In genomic region chr1:242120432-242120831, GRCh38 we compare ENCODE assay signal across 21 cellular contexts.
DNase-seq lines count a peak whose midpoint lies in the region; ATAC-seq and TF ChIP-seq lines count a peak whose summit lies in the region.
"Had no signal": no experiment of that assay in that cellular context is flagged by ENCODE, and none has a peak within 500 bp of the region (broad histone marks: within the 10 kb centered on the region; RNA-seq: fewer than 3 reads in every experiment).

No MANE protein-coding gene starts in this region.

- no peak for ATAC-seq in stimulated activated memory B cell treated with anti-CD40 and anti-IgM and Interleukin-4, amounts not matched to agents 10 μg/mL and 1 μg/mL and 100 μg/mL, for 72 hours
- no peak for ATAC-seq in HG03565 (IDR thresholded peaks at IDR 0.05; ENCODE audit: unreplicated experiment)

- H3K27me3 Mint-ChIP-seq in stimulated activated memory B cell treated with anti-CD40 and anti-IgM and Interleukin-4, amounts not matched to agents 10 μg/mL and 1 μg/mL and 100 μg/mL, for 72 hours, result no peaks in the 10 kb centered on the region
- H3K27me3 Mint-ChIP-seq: CD4-positive, alpha-beta memory T cell had no signal

- H3K79me2 ChIP-seq in Karpas-422 (ENCODE audit: low read length) (no peaks in the 10 kb centered on the region), PC-9 (ENCODE audit: low read depth) (no peaks in the 10 kb centered on the region)

- H3K4me3 Mint-ChIP-seq in stimulated activated memory B cell treated with anti-CD40 and anti-IgM and Interleukin-4, amounts not matched to agents 10 μg/mL and 1 μg/mL and 100 μg/mL, for 72 hours, result no peak overlapping the region
- H3K4me3 Mint-ChIP-seq: CD14-positive monocyte; CD4-positive, alpha-beta memory T cell; CD4-positive, CD25-positive, alpha-beta regulatory T cell; CD8-positive, alpha-beta memory T cell had no signal

- H3K9me2 ChIP-seq in Karpas-422 (replicated peaks; ENCODE audit: insufficient read depth, low read length) (no peaks in the 10 kb centered on the region), PC-9 (ENCODE audit: insufficient read depth) (no peaks in the 10 kb centered on the region)

- H3K4me1 Mint-ChIP-seq in stimulated activated memory B cell treated with anti-CD40 and anti-IgM and Interleukin-4, amounts not matched to agents 10 μg/mL and 1 μg/mL and 100 μg/mL, for 72 hours, result no peaks in the 10 kb centered on the region
- H3K4me1 Mint-ChIP-seq: CD14-positive monocyte; CD4-positive, alpha-beta memory T cell; CD4-positive, CD25-positive, alpha-beta regulatory T cell; CD8-positive, alpha-beta memory T cell had no signal

- H4K20me1 ChIP-seq in Karpas-422 (ENCODE audit: insufficient read depth, low read depth, low read length) (no peaks in the 10 kb centered on the region), PC-9 (ENCODE audit: insufficient read depth) (no peaks in the 10 kb centered on the region)
- H4K20me1 ChIP-seq: BLaER1 had no signal

- H2AFZ ChIP-seq in Karpas-422 (ENCODE audit: low read length) (no peak overlapping the region), PC-9 (no peak overlapping the region)

- H3K27ac ChIP-seq in Karpas-422 (ENCODE audit: low read length), result no peak overlapping the region
- H3K27ac ChIP-seq in PC-9, result no peak overlapping the region
- H3K27ac ChIP-seq: BLaER1 had no signal

- no peaks in the 10 kb centered on the region for H3K27me3 ChIP-seq in Karpas-422 (ENCODE audit: low read length)
- peaks cover 13% of the 10 kb centered on the region; the same call in 1 of the 2 replicates for H3K27me3 ChIP-seq in PC-9 (ENCODE audit: insufficient read depth, low read depth)
- H3K27me3 ChIP-seq: BE2C, BLaER1 had no signal

- TF ChIP-seq CTCF in PC-9 (conservative IDR thresholded peaks at IDR 0.05), result no peak

- POLR2A ChIA-PET in PC-9 (lab: Charles Lee; ENCODE audit: unreplicated experiment), result no interaction called here

- H3K36me3 Mint-ChIP-seq in stimulated activated memory B cell treated with anti-CD40 and anti-IgM and Interleukin-4, amounts not matched to agents 10 μg/mL and 1 μg/mL and 100 μg/mL, for 72 hours, result no peaks in the 10 kb centered on the region
- H3K36me3 Mint-ChIP-seq: CD14-positive monocyte; CD4-positive, alpha-beta memory T cell; CD4-positive, CD25-positive, alpha-beta regulatory T cell; CD8-positive, alpha-beta memory T cell had no signal

- H3K4me1 ChIP-seq in Karpas-422 (ENCODE audit: low read length), result no peaks in the 10 kb centered on the region
- H3K4me1 ChIP-seq in PC-9 (replicated peaks; ENCODE audit: insufficient read depth), result no peaks in the 10 kb centered on the region
- H3K4me1 ChIP-seq: BE2C, BLaER1, Caco-2 had no signal

- H3K36me3 ChIP-seq in Karpas-422 (ENCODE audit: insufficient read depth, low read length) (no peaks in the 10 kb centered on the region), PC-9 (ENCODE audit: low read depth) (no peaks in the 10 kb centered on the region)
- H3K36me3 ChIP-seq: BE2C, BLaER1 had no signal

- H3K4me2 ChIP-seq in Karpas-422 (ENCODE audit: low read depth, low read length, poor library complexity, severe bottlenecking), result no peak overlapping the region
- no peak overlapping the region for H3K4me2 ChIP-seq in PC-9
- H3K4me2 ChIP-seq: BLaER1 had no signal

- CTCF ChIA-PET in PC-9 (lab: Charles Lee), result no interaction called here

- H3K9ac ChIP-seq in Karpas-422 (ENCODE audit: low read length), result no peak overlapping the region
- H3K9ac ChIP-seq: BLaER1 had no signal

- H3K9me3 ChIP-seq in Karpas-422 (ENCODE audit: low read length) (no peaks in the 10 kb centered on the region), PC-9 (ENCODE audit: insufficient read depth, low read depth) (no peaks in the 10 kb centered on the region)
- H3K9me3 ChIP-seq: BE2C, BLaER1, Caco-2 had no signal

- DNase-seq in DMS153 (lab: John Stamatoyannopoulos, UW), result peak; percentile 66
- DNase-seq in DMS153 treated with DMSO at 0.1 percent for 48 hours (lab: John Stamatoyannopoulos, UW; ENCODE audit: unreplicated experiment), result peak; percentile 48
- peak; percentile 19 for DNase-seq in Karpas-422
- DNase-seq in NCI-H69 (lab: John Stamatoyannopoulos, UW), result peak; percentile 10
- no peak for DNase-seq in posterior vena cava (ENCODE audit: low spot score)
- no peak for DNase-seq in PC-9
- DNase-seq: 8988T; ACHN; BE2C; C1 segment of cervical spinal cord; Caco-2; Calu3; CD4-positive, alpha-beta memory T cell; CD4-positive, CD25-positive, alpha-beta regulatory T cell; CD8-positive, alpha-beta memory T cell; DMS79 treated with DMSO at 0.1 percent for 48 hours; GF-D8 had no signal

- H3K9me3 Mint-ChIP-seq in stimulated activated memory B cell treated with anti-CD40 and anti-IgM and Interleukin-4, amounts not matched to agents 10 μg/mL and 1 μg/mL and 100 μg/mL, for 72 hours, result no peaks in the 10 kb centered on the region
- H3K9me3 Mint-ChIP-seq: CD8-positive, alpha-beta memory T cell had no signal

- intact Hi-C loops in posterior vena cava (cut with DNase I), result no loop called here
- intact Hi-C loops in PC-9 (cut with micrococcal nuclease; ENCODE audit: unreplicated experiment), result loop anchor here (10.0 kb wide), 1 partner anchor 226 kb away; no protein-coding TSS in a partner anchor

- no peaks in the 10 kb centered on the region for H3F3A ChIP-seq in PC-9 (ENCODE audit: insufficient read depth, low read depth)

- H3K4me3 ChIP-seq in Karpas-422 (ENCODE audit: low read length) (no peak overlapping the region), PC-9 (no peak overlapping the region)
- H3K4me3 ChIP-seq: BLaER1 had no signal

- H3K27ac Mint-ChIP-seq in stimulated activated memory B cell treated with anti-CD40 and anti-IgM and Interleukin-4, amounts not matched to agents 10 μg/mL and 1 μg/mL and 100 μg/mL, for 72 hours, result no peak overlapping the region
- H3K27ac Mint-ChIP-seq: CD14-positive monocyte; CD4-positive, alpha-beta memory T cell; CD4-positive, CD25-positive, alpha-beta regulatory T cell; CD8-positive, alpha-beta memory T cell had no signal

- BruUV-seq in PC-9 (replicated peaks; lab: Mats Ljungman, UMichigan), result no TSS peak

Comparison
In these comparisons a context has a peak if more than half of its experiments do, and no peak if none do; other contexts are left out.
1. DNase-seq: peak in DMS153 (single experiment), DMS153 treated with DMSO at 0.1 percent for 48 hours (single experiment), Karpas-422 (single experiment) and NCI-H69 (single experiment); none in posterior vena cava (single experiment) and PC-9 (0 of 2).